Comparison of ENCODE assay signal across 1 cellular context in the genomic region with DNA sequence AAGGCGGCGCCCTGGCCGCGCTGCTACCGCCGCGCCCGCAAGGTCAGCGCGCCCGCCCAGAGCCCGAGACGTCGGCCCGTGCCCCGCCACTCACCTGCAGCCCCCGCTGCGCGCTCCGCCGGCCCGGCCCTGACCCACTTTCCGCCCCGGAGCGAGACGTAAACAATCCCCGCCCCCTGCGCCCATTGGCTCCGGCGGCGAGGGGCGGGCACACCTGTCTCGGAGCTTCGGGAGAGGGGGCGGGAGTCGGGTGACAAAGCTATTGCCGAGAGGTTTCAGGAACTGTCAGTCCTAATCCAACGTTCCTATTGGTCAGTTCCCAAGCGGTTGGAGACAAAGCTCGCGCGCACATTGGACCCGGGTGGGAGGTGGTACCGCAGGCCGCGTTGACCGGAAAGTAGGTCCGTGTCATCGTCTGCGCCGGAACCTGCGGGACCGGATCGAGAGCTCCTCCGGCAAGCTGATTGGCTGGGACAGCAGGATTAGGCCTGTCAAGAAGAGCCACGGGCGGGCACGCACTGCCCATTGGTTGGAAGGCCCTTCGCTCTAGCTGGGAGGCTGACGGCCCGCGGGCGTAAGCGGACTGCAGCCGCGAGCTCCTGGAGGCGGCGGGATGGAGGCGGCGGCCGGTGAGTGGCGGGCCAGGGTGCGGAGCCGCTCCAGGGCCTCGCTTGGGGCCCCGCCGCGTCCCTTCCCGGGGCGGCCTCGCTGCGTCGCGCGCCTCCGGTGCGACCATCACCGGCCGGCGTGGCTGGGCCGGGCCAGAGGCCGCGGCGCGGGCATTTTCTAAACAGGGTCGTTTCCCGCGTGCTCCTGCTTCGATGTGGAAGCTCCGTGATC.
A peak's percentile ranks its signal among the peaks of the same experiment; 100 is the strongest.
TF ChIP-seq lines count a peak whose summit lies in the region.

A gene with protein sequence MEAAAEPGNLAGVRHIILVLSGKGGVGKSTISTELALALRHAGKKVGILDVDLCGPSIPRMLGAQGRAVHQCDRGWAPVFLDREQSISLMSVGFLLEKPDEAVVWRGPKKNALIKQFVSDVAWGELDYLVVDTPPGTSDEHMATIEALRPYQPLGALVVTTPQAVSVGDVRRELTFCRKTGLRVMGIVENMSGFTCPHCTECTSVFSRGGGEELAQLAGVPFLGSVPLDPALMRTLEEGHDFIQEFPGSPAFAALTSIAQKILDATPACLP (plus strand): TSS at position 553 of the 840 bp plus-strand sequence. CDS start 61 bp downstream, at position 614.
A gene (minus strand): TSS at position 164 of the 840 bp plus-strand sequence. CDS start 1,088 bp downstream, outside the sequence.

TF ChIP-seq in K562, 482 proteins besides CTCF, POLR2A, EP300 and RAD21 (continued from another document and continues in another):
- no peak for TF ChIP-seq NR2C2 (CRISPR knock-in tag; IDR thresholded peaks at IDR 0.05)
- TF ChIP-seq NR2C2 (tag; IDR thresholded peaks at IDR 0.05) = peak; percentile 42; the same call in 1 of the 2 replicates
- TF ChIP-seq BCL6 (CRISPR knock-in tag; IDR thresholded peaks at IDR 0.05) = no peak
- no peak for TF ChIP-seq HMGN3 (IDR thresholded peaks at IDR 0.05; ENCODE audit: borderline replicate concordance, extremely low read depth, insufficient read length, low read depth, low read length)
- TF ChIP-seq, protein P1, sequence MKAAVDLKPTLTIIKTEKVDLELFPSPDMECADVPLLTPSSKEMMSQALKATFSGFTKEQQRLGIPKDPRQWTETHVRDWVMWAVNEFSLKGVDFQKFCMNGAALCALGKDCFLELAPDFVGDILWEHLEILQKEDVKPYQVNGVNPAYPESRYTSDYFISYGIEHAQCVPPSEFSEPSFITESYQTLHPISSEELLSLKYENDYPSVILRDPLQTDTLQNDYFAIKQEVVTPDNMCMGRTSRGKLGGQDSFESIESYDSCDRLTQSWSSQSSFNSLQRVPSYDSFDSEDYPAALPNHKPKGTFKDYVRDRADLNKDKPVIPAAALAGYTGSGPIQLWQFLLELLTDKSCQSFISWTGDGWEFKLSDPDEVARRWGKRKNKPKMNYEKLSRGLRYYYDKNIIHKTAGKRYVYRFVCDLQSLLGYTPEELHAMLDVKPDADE (conservative IDR thresholded peaks at IDR 0.05; ENCODE audit: control insufficient read depth, low read depth, low read length) = peak; percentile 77
- no peak for TF ChIP-seq BHLHE40 (IDR thresholded peaks at IDR 0.05; ENCODE audit: low read length)
- TF ChIP-seq PHB2 (IDR thresholded peaks at IDR 0.05; ENCODE audit: low read depth) = no peak
- no peak for TF ChIP-seq CREBBP (IDR thresholded peaks at IDR 0.05; ENCODE audit: low read depth, low read length)
- TF ChIP-seq NR2C1 (IDR thresholded peaks at IDR 0.05) = no peak
- no peak for TF ChIP-seq NR2C1 (tag; IDR thresholded peaks at IDR 0.05)
- TF ChIP-seq EZH2 (IDR thresholded peaks at IDR 0.05; ENCODE audit: borderline replicate concordance, low read depth, low read length) = no peak
- TF ChIP-seq KHSRP (IDR thresholded peaks at IDR 0.05) = peak; percentile 77
- no peak for TF ChIP-seq CBFA2T3 (IDR thresholded peaks at IDR 0.05)
- no peak for TF ChIP-seq LCOR (CRISPR knock-in tag; IDR thresholded peaks at IDR 0.05)
- peak; percentile 77 for TF ChIP-seq ATF1 (CRISPR knock-in tag; IDR thresholded peaks at IDR 0.05)
- peak; percentile 99 for TF ChIP-seq ATF1 (tag; IDR thresholded peaks at IDR 0.05)
- TF ChIP-seq, protein P2, sequence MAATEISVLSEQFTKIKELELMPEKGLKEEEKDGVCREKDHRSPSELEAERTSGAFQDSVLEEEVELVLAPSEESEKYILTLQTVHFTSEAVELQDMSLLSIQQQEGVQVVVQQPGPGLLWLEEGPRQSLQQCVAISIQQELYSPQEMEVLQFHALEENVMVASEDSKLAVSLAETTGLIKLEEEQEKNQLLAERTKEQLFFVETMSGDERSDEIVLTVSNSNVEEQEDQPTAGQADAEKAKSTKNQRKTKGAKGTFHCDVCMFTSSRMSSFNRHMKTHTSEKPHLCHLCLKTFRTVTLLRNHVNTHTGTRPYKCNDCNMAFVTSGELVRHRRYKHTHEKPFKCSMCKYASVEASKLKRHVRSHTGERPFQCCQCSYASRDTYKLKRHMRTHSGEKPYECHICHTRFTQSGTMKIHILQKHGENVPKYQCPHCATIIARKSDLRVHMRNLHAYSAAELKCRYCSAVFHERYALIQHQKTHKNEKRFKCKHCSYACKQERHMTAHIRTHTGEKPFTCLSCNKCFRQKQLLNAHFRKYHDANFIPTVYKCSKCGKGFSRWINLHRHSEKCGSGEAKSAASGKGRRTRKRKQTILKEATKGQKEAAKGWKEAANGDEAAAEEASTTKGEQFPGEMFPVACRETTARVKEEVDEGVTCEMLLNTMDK (IDR thresholded peaks at IDR 0.05; ENCODE audit: borderline replicate concordance, insufficient read depth, low read depth, low read length, poor library complexity, severe bottlenecking) = no peak
- TF ChIP-seq CBX8 (IDR thresholded peaks at IDR 0.05; ENCODE audit: borderline replicate concordance, extremely low read depth, low read depth, low read length, poor library complexity, severe bottlenecking) = no peak
- TF ChIP-seq EWSR1 (IDR thresholded peaks at IDR 0.05; ENCODE audit: borderline replicate concordance, low read depth, partially characterized antibody) = no peak
- TF ChIP-seq POLR2B (IDR thresholded peaks at IDR 0.05; ENCODE audit: low read depth, partially characterized antibody) = no peak
- TF ChIP-seq, protein P3, sequence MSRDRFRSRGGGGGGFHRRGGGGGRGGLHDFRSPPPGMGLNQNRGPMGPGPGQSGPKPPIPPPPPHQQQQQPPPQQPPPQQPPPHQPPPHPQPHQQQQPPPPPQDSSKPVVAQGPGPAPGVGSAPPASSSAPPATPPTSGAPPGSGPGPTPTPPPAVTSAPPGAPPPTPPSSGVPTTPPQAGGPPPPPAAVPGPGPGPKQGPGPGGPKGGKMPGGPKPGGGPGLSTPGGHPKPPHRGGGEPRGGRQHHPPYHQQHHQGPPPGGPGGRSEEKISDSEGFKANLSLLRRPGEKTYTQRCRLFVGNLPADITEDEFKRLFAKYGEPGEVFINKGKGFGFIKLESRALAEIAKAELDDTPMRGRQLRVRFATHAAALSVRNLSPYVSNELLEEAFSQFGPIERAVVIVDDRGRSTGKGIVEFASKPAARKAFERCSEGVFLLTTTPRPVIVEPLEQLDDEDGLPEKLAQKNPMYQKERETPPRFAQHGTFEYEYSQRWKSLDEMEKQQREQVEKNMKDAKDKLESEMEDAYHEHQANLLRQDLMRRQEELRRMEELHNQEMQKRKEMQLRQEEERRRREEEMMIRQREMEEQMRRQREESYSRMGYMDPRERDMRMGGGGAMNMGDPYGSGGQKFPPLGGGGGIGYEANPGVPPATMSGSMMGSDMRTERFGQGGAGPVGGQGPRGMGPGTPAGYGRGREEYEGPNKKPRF (IDR thresholded peaks at IDR 0.05; ENCODE audit: low read depth, low read length) = no peak
- TF ChIP-seq, protein P4, sequence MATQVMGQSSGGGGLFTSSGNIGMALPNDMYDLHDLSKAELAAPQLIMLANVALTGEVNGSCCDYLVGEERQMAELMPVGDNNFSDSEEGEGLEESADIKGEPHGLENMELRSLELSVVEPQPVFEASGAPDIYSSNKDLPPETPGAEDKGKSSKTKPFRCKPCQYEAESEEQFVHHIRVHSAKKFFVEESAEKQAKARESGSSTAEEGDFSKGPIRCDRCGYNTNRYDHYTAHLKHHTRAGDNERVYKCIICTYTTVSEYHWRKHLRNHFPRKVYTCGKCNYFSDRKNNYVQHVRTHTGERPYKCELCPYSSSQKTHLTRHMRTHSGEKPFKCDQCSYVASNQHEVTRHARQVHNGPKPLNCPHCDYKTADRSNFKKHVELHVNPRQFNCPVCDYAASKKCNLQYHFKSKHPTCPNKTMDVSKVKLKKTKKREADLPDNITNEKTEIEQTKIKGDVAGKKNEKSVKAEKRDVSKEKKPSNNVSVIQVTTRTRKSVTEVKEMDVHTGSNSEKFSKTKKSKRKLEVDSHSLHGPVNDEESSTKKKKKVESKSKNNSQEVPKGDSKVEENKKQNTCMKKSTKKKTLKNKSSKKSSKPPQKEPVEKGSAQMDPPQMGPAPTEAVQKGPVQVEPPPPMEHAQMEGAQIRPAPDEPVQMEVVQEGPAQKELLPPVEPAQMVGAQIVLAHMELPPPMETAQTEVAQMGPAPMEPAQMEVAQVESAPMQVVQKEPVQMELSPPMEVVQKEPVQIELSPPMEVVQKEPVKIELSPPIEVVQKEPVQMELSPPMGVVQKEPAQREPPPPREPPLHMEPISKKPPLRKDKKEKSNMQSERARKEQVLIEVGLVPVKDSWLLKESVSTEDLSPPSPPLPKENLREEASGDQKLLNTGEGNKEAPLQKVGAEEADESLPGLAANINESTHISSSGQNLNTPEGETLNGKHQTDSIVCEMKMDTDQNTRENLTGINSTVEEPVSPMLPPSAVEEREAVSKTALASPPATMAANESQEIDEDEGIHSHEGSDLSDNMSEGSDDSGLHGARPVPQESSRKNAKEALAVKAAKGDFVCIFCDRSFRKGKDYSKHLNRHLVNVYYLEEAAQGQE (CRISPR knock-in tag; IDR thresholded peaks at IDR 0.05; ENCODE audit: low read depth) = no peak
- TF ChIP-seq L3MBTL2 (IDR thresholded peaks at IDR 0.05) = no peak; the same call in none of the 2 replicates
- TF ChIP-seq, protein P5, sequence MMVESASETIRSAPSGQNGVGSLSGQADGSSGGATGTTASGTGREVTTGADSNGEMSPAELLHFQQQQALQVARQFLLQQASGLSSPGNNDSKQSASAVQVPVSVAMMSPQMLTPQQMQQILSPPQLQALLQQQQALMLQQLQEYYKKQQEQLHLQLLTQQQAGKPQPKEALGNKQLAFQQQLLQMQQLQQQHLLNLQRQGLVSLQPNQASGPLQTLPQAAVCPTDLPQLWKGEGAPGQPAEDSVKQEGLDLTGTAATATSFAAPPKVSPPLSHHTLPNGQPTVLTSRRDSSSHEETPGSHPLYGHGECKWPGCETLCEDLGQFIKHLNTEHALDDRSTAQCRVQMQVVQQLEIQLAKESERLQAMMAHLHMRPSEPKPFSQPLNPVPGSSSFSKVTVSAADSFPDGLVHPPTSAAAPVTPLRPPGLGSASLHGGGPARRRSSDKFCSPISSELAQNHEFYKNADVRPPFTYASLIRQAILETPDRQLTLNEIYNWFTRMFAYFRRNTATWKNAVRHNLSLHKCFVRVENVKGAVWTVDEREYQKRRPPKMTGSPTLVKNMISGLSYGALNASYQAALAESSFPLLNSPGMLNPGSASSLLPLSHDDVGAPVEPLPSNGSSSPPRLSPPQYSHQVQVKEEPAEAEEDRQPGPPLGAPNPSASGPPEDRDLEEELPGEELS (CRISPR knock-in tag; IDR thresholded peaks at IDR 0.05; ENCODE audit: borderline replicate concordance) = no peak; the same call in 1 of the 2 replicates
- peak; percentile 53 for TF ChIP-seq TAF1 (IDR thresholded peaks at IDR 0.05; ENCODE audit: control insufficient read depth, extremely low read depth, insufficient read depth, low read length, severe bottlenecking)
- no peak for TF ChIP-seq PHF21A (IDR thresholded peaks at IDR 0.05; ENCODE audit: borderline replicate concordance, low read depth)
- TF ChIP-seq MTA1 (IDR thresholded peaks at IDR 0.05; ENCODE audit: borderline replicate concordance) = peak; percentile 99
- no peak for TF ChIP-seq RBM39 (optimal IDR thresholded peaks at IDR 0.05; ENCODE audit: low read depth, low read length)
- no peak for TF ChIP-seq TAF7 (tag; IDR thresholded peaks at IDR 0.05)
- peak; percentile 75 for TF ChIP-seq SMAD4 (CRISPR knock-in tag; conservative IDR thresholded peaks at IDR 0.05)
- TF ChIP-seq, protein P6, sequence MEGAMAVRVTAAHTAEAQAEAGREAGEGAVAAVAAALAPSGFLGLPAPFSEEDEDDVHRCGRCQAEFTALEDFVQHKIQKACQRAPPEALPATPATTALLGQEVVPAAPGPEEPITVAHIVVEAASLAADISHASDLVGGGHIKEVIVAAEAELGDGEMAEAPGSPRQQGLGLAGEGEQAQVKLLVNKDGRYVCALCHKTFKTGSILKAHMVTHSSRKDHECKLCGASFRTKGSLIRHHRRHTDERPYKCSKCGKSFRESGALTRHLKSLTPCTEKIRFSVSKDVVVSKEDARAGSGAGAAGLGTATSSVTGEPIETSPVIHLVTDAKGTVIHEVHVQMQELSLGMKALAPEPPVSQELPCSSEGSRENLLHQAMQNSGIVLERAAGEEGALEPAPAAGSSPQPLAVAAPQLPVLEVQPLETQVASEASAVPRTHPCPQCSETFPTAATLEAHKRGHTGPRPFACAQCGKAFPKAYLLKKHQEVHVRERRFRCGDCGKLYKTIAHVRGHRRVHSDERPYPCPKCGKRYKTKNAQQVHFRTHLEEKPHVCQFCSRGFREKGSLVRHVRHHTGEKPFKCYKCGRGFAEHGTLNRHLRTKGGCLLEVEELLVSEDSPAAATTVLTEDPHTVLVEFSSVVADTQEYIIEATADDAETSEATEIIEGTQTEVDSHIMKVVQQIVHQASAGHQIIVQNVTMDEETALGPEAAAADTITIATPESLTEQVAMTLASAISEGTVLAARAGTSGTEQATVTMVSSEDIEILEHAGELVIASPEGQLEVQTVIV (CRISPR knock-in tag; IDR thresholded peaks at IDR 0.05; ENCODE audit: borderline replicate concordance) = no peak
- TF ChIP-seq, protein P7, sequence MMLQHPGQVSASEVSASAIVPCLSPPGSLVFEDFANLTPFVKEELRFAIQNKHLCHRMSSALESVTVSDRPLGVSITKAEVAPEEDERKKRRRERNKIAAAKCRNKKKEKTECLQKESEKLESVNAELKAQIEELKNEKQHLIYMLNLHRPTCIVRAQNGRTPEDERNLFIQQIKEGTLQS (IDR thresholded peaks at IDR 0.05) = no peak
- TF ChIP-seq, protein P7 (CRISPR knock-in tag; conservative IDR thresholded peaks at IDR 0.05) = no peak
- no peak for TF ChIP-seq U2AF1 (optimal IDR thresholded peaks at IDR 0.05; ENCODE audit: low read depth, low read length)
- TF ChIP-seq HCFC1 (IDR thresholded peaks at IDR 0.05; ENCODE audit: low read depth, low read length) = peak; percentile 82
- TF ChIP-seq RFX7 (CRISPR knock-in tag; IDR thresholded peaks at IDR 0.05) = no peak
- TF ChIP-seq, protein P8, sequence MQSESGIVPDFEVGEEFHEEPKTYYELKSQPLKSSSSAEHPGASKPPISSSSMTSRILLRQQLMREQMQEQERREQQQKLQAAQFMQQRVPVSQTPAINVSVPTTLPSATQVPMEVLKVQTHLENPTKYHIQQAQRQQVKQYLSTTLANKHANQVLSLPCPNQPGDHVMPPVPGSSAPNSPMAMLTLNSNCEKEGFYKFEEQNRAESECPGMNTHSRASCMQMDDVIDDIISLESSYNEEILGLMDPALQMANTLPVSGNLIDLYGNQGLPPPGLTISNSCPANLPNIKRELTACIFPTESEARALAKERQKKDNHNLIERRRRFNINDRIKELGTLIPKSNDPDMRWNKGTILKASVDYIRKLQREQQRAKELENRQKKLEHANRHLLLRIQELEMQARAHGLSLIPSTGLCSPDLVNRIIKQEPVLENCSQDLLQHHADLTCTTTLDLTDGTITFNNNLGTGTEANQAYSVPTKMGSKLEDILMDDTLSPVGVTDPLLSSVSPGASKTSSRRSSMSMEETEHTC (IDR thresholded peaks at IDR 0.05) = no peak
- no peak for TF ChIP-seq MAFG (tag; conservative IDR thresholded peaks at IDR 0.05)
- TF ChIP-seq ETV1 (tag; conservative IDR thresholded peaks at IDR 0.05; ENCODE audit: low read depth) = no peak
- TF ChIP-seq, protein P9, sequence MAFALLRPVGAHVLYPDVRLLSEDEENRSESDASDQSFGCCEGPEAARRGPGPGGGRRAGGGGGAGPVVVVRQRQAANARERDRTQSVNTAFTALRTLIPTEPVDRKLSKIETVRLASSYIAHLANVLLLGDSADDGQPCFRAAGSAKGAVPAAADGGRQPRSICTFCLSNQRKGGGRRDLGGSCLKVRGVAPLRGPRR (CRISPR knock-in tag; IDR thresholded peaks at IDR 0.05) = no peak
